In the genomic region with DNA sequence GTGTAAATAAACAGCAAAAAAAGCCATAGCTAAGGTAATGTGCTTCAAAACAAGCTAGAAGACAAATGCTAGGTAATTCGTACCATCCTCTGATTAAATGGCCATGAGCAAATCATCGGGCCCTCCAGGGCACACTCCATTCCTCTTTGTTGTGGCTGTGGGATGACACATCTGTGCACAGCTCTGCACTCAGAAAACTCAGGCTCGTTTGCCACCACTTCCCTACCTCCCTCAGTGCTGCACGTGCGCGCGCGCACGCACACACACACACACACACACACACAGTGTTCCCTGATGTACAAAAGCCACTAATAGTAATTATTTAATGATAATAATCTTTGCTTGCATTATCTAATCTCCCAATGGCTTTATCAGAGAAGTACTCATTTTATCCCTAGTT, we compare ENCODE assay signal across 17 cellular contexts.
DNase-seq lines count a peak whose midpoint lies in the region; ATAC-seq and TF ChIP-seq lines count a peak whose summit lies in the region.
"Had no signal": no experiment of that assay in that cellular context is flagged by ENCODE, and none has a peak within 500 bp of the region (broad histone marks: within the 10 kb centered on the region; RNA-seq: fewer than 3 reads in every experiment).

No MANE protein-coding gene starts in this region.

- H3K9me3 ChIP-seq in BE2C, result no peaks in the 10 kb centered on the region
- no peaks in the 10 kb centered on the region for H3K9me3 ChIP-seq in mesenchymal stem cell (ENCODE audit: control insufficient read depth, low read length)
- no peaks in the 10 kb centered on the region for H3K9me3 ChIP-seq in spleen

- no peak overlapping the region for H4K8ac ChIP-seq in mesenchymal stem cell (ENCODE audit: low read length)
- H4K8ac ChIP-seq in mesendoderm (ENCODE audit: low read depth, low read length), result no peak overlapping the region

- H3K23ac ChIP-seq in mesenchymal stem cell (ENCODE audit: low read length in 2 of 2), result no peak overlapping the region
- H3K23ac ChIP-seq in mesendoderm (ENCODE audit: low read length), result no peak overlapping the region

- intact Hi-C loops in spleen (cut with DNase I; ENCODE audit: low total_unique reads), result no loop called here

- no peak overlapping the region for H2AFZ ChIP-seq in mesenchymal stem cell (ENCODE audit: low read depth, low read length)

- H3K4me3 ChIP-seq in BE2C (ENCODE audit: low read depth, low read length) (no peak overlapping the region), mesenchymal stem cell (ENCODE audit: insufficient read depth in 1 of 2, low read depth in 1 of 2, low read length in 2 of 2) (no peak overlapping the region), spleen (no peak overlapping the region), mesendoderm (ENCODE audit: low read length) (no peak overlapping the region)

- no peak overlapping the region for H2BK120ac ChIP-seq in mesenchymal stem cell (ENCODE audit: low read depth, low read length)
- no peak overlapping the region for H2BK120ac ChIP-seq in mesendoderm (ENCODE audit: low read depth, low read length)

- H3K4ac ChIP-seq in mesenchymal stem cell (ENCODE audit: low read depth in 1 of 2, low read length in 2 of 2), result no peak overlapping the region
- no peak overlapping the region for H3K4ac ChIP-seq in mesendoderm (ENCODE audit: low read depth, low read length)

- H4K91ac ChIP-seq in mesenchymal stem cell (ENCODE audit: low read length), result no peak overlapping the region

- H3K18ac ChIP-seq in mesenchymal stem cell (ENCODE audit: low read depth in 1 of 2, low read length in 2 of 2) (no peak overlapping the region), mesendoderm (ENCODE audit: low read length) (no peak overlapping the region)

- H3K14ac ChIP-seq in mesenchymal stem cell (ENCODE audit: low read length in 2 of 2), result no peak overlapping the region

- H3K9ac ChIP-seq in mesenchymal stem cell (ENCODE audit: low read length) (no peak overlapping the region), mesendoderm (ENCODE audit: low read length) (no peak overlapping the region)

- no peak overlapping the region for H4K5ac ChIP-seq in mesendoderm (ENCODE audit: low read length)

- H3K4me2 ChIP-seq in mesenchymal stem cell (ENCODE audit: low read length, poor library complexity, severe bottlenecking) (no peak overlapping the region), mesendoderm (ENCODE audit: low read length) (no peak overlapping the region)

- H3K36me3 ChIP-seq in BE2C (no peaks in the 10 kb centered on the region), mesenchymal stem cell (ENCODE audit: control insufficient read depth in 1 of 2, insufficient read depth in 2 of 2, low read depth in 1 of 2, low read length in 2 of 2) (no peaks in the 10 kb centered on the region), spleen (no peaks in the 10 kb centered on the region), mesendoderm (ENCODE audit: control insufficient read depth, insufficient read depth, low read length) (no peaks in the 10 kb centered on the region)

- no peak for TF ChIP-seq POLR2A in spleen (IDR thresholded peaks at IDR 0.05)

- H2BK5ac ChIP-seq in mesenchymal stem cell (ENCODE audit: low read depth, low read length, poor library complexity, severe bottlenecking), result no peak overlapping the region
- no peak overlapping the region for H2BK5ac ChIP-seq in mesendoderm (ENCODE audit: low read length)

- H3K56ac ChIP-seq in mesendoderm (ENCODE audit: low read length), result no peak overlapping the region

- H2BK15ac ChIP-seq in mesenchymal stem cell (ENCODE audit: low read depth, poor library complexity, severe bottlenecking) (no peak overlapping the region), mesendoderm (replicated peaks; ENCODE audit: low read depth) (no peak overlapping the region)

- H3K27me3 ChIP-seq in BE2C (no peaks in the 10 kb centered on the region), mesenchymal stem cell (ENCODE audit: control insufficient read depth in 1 of 2, insufficient read depth in 1 of 2, low read length in 2 of 2) (no peaks in the 10 kb centered on the region), spleen (replicated peaks in 1 of 7) (no peaks in the 10 kb centered on the region), mesendoderm (ENCODE audit: insufficient read depth, low read length, poor library complexity) (no peaks in the 10 kb centered on the region)

- H3K79me2 ChIP-seq in mesendoderm (ENCODE audit: control insufficient read depth, insufficient read depth, low read length), result peaks cover 3% of the 10 kb centered on the region

- H3K27ac ChIP-seq in mesenchymal stem cell (ENCODE audit: low read length, poor library complexity, severe bottlenecking) (no peak overlapping the region), spleen (no peak overlapping the region), mesendoderm (ENCODE audit: low read depth, low read length) (no peak overlapping the region)

- 77% methylated on average over 3 of the region's 9 CpGs for WGBS in mesenchymal stem cell
- 78 to 88% (median 82%) methylated on average over 9 of the region's 9 CpGs for WGBS in spleen, 5 donors
- no CpG with 5 or more reads among the region's 9 CpGs for WGBS in mesendoderm (ENCODE audit: extremely low coverage, insufficient coverage, low lambda C conversion rate)

- H2BK12ac ChIP-seq in mesenchymal stem cell (ENCODE audit: low read length in 2 of 2), result no peak overlapping the region

- H3K79me1 ChIP-seq in mesenchymal stem cell (replicated peaks; ENCODE audit: low read length, poor library complexity, severe bottlenecking), result peaks cover 26% of the 10 kb centered on the region
- H3K79me1 ChIP-seq in mesendoderm (ENCODE audit: low read length), result peaks cover 7% of the 10 kb centered on the region

- TF ChIP-seq CTCF in BE2C (IDR thresholded peaks at IDR 0.05; ENCODE audit: low read depth, low read length), result no peak
- no peak for TF ChIP-seq CTCF in spleen (IDR thresholded peaks at IDR 0.05 in 8 of 11, conservative IDR thresholded peaks at IDR 0.05 in 3 of 11)

- no peak for ATAC-seq in HG03442 (IDR thresholded peaks at IDR 0.05; ENCODE audit: unreplicated experiment)
- ATAC-seq: HCT116, HepG2 had no signal

- DNase-seq in BE2C, result peak; percentile 5
- DNase-seq in EL, result peak; percentile 8
- DNase-seq in RPMI7951 (ENCODE audit: low read depth), result peak; percentile 80
- no peak for DNase-seq in mesenchymal stem cell
- DNase-seq in spleen, result no peak
- DNase-seq in mesendoderm, result no peak
- no peak for DNase-seq in stimulated activated naive CD4-positive, alpha-beta T cell (lab: John Stamatoyannopoulos, UW)
- DNase-seq: 8988T; AML-193; C1 segment of cervical spinal cord; Calu3; CD4-positive, alpha-beta T cell; DMS 273 treated with DMSO at 0.1 percent for 48 hours; GF-D8 had no signal

- H2AK5ac ChIP-seq in mesenchymal stem cell (ENCODE audit: low read length, severe bottlenecking) (peak overlapping the region; percentile 57), mesendoderm (ENCODE audit: low read length) (no peak overlapping the region)

- 0 out of 2 replicates have a peak, but pooled peaks cover 4% of the 10 kb centered on the region for H3K4me1 ChIP-seq in BE2C
- H3K4me1 ChIP-seq in mesenchymal stem cell (ENCODE audit: control insufficient read depth, insufficient read depth, low read depth, low read length), result peaks cover 3% of the 10 kb centered on the region
- no peaks in the 10 kb centered on the region for H3K4me1 ChIP-seq in spleen
- H3K4me1 ChIP-seq in mesendoderm (ENCODE audit: control insufficient read depth, low read depth, low read length), result no peaks in the 10 kb centered on the region

Comparison
In these comparisons a context has a peak if more than half of its experiments do, and no peak if none do; other contexts are left out.
1. DNase-seq: peak in BE2C (single experiment), EL (single experiment) and RPMI7951 (single experiment); none in mesenchymal stem cell (single experiment), spleen (single experiment), mesendoderm (single experiment) and stimulated activated naive CD4-positive, alpha-beta T cell (0 of 6).